ENCODE assay signal across 22 cellular contexts in genomic region chr1:153615406-153615805, GRCh38. TPM values are rescaled to one million over a fixed set of nuclear protein-coding genes. Genes with fewer than 3 reads are reported as not detected.
A peak's percentile ranks its signal among the peaks of the same experiment; 100 is the strongest.
DNase-seq lines count a peak whose midpoint lies in the region; ATAC-seq and TF ChIP-seq lines count a peak whose summit lies in the region.
"Had no signal": no experiment of that assay in that cellular context is flagged by ENCODE, and none has a peak within 500 bp of the region (broad histone marks: within the 10 kb centered on the region; RNA-seq: fewer than 3 reads in every experiment).

No MANE protein-coding gene starts in this region.

- H3K4me3 ChIP-seq in Peyer's patch (peak overlapping the region in 3 of 4 donors; percentile 11 to 62 (median 52)), mucosa of stomach (ENCODE audit: low read length) (peak overlapping the region; percentile 60), transverse colon (peak overlapping the region in 3 of 4 donors; percentile 25 to 47 (median 33))

- H3K36me3 ChIP-seq in Peyer's patch (peaks cover 0 to 9% (median 0%) of the 10 kb centered on the region in 3 donors), mucosa of stomach (ENCODE audit: control insufficient read depth, insufficient read depth, low read length) (no peaks in the 10 kb centered on the region), transverse colon (no peaks in the 10 kb centered on the region)

- WGBS in transverse colon (ENCODE audit: low coverage in 1 of 2), 2 donors, result 86% methylated on average over 1 of the region's 2 CpGs; no CpG with 5 or more reads in 1 of the 2 donors

- H3K4me1 ChIP-seq in Peyer's patch (peaks cover 0 to 39% (median 4%) of the 10 kb centered on the region in 4 donors), mucosa of stomach (ENCODE audit: control insufficient read depth, insufficient read depth, low read length) (peaks cover 59% of the 10 kb centered on the region), transverse colon (peaks cover 31 to 54% (median 39%) of the 10 kb centered on the region in 4 donors)

- no peak for TF ChIP-seq POLR2A in Peyer's patch (IDR thresholded peaks at IDR 0.05)
- no peak for TF ChIP-seq POLR2A in transverse colon (IDR thresholded peaks at IDR 0.05)

- H3K27me3 ChIP-seq in Peyer's patch (no peaks in the 10 kb centered on the region), mucosa of stomach (ENCODE audit: control insufficient read depth, insufficient read depth, low read length) (no peaks in the 10 kb centered on the region), transverse colon (no peaks in the 10 kb centered on the region)

- ATAC-seq in GM18498 (IDR thresholded peaks at IDR 0.05; ENCODE audit: unreplicated experiment), result no peak
- no peak for ATAC-seq in GM21515 (IDR thresholded peaks at IDR 0.05; ENCODE audit: unreplicated experiment)
- ATAC-seq: activated CD8-positive, alpha-beta memory T cell treated with anti-CD3 and anti-CD28 coated beads, Interleukin-2, amount 10 ng/mL, durations not matched to agents 7 days and 5 days; naive thymus-derived CD8-positive, alpha-beta T cell had no signal

- in situ Hi-C loops in transverse colon (cut with MboI; ENCODE audit: low pct_ligation_motif_present in 1 of 4, low pct_unique_long_range_greater_than_20kb in 1 of 4, low sequenced_read_pairs in 3 of 4), result no loop called here

- no peak for TF ChIP-seq EP300 in transverse colon (IDR thresholded peaks at IDR 0.05; ENCODE audit: low read depth)

- H3K9ac ChIP-seq in mucosa of stomach (ENCODE audit: low read length), result peak overlapping the region; percentile 95

- intact Hi-C loops in transverse colon (cut with DNase I; ENCODE audit: low total_unique reads), result no loop called here

- TF ChIP-seq CTCF in Peyer's patch (IDR thresholded peaks at IDR 0.05) (no peak), transverse colon (IDR thresholded peaks at IDR 0.05) (no peak)

- no peaks in the 10 kb centered on the region for H3K9me3 ChIP-seq in Peyer's patch
- H3K9me3 ChIP-seq in mucosa of stomach (ENCODE audit: control insufficient read depth, low read length), result no peaks in the 10 kb centered on the region
- no peaks in the 10 kb centered on the region for H3K9me3 ChIP-seq in transverse colon

- H3K27ac ChIP-seq in Peyer's patch (peak overlapping the region in 3 of 4 donors; percentile 83 to 100 (median 85)), epithelial cell of prostate (peak overlapping the region; percentile 100), transverse colon (peak overlapping the region; percentile 71 to 92 (median 90))

- DNase-seq in Peyer's patch (no peak), epithelial cell of prostate (ENCODE audit: low read depth, low spot score) (no peak), transverse colon (no peak), DMS53 (lab: John Stamatoyannopoulos, UW) (no peak)
- no peak for DNase-seq in stimulated activated CD4-positive, alpha-beta T cell treated with anti-CD3 and anti-CD28 coated beads, Interleukin-2, amount 100 ng/mL, for 24 hours
- DNase-seq: activated CD8-positive, alpha-beta memory T cell treated with anti-CD3 and anti-CD28 coated beads, Interleukin-2, amount 10 ng/mL, durations not matched to agents 7 days and 5 days; activated gamma-delta T cell; AML-193; caudate nucleus; glutamatergic neuron; Kasumi-1; naive thymus-derived CD8-positive, alpha-beta T cell; NCI-H1092; NCI-H2081; NCI-H510A; substantia nigra had no signal

RNA-seq across cellular contexts. Expression of gene S100A14, which starts 0.7 kb away (rescaled TPM):
- total RNA-seq in Peyer's patch (100 to 1,000 TPM; 106 to 391 (median 293) TPM), transverse colon (100 to 1,000 TPM; 134 to 514 (median 437) TPM)
- total RNA-seq: activated CD8-positive, alpha-beta memory T cell treated with anti-CD3 and anti-CD28 coated beads, Interleukin-2, amount 10 ng/mL, durations not matched to agents 7 days and 5 days; Daoy; naive thymus-derived CD8-positive, alpha-beta T cell; skeletal muscle tissue had no signal

RNA-seq across cellular contexts. Expression of gene S100A16, which starts 2.5 kb away (rescaled TPM):
- total RNA-seq in Peyer's patch, result 100 to 1,000 TPM; 107 to 277 (median 193) TPM
- total RNA-seq in transverse colon, result 100 to 1,000 TPM; 181 to 223 (median 196) TPM
- total RNA-seq: activated CD8-positive, alpha-beta memory T cell treated with anti-CD3 and anti-CD28 coated beads, Interleukin-2, amount 10 ng/mL, durations not matched to agents 7 days and 5 days; naive thymus-derived CD8-positive, alpha-beta T cell had no signal

RNA-seq across cellular contexts. Expression of gene S100A13, which starts 11.9 kb away (rescaled TPM):
- total RNA-seq in Peyer's patch, result 100 to 1,000 TPM in 1 of 4 donors, 10 to 100 TPM in 3; 49.5 to 185 (median 52.9) TPM
- 10 to 100 TPM; 33.8 to 67.8 (median 45.5) TPM for total RNA-seq in transverse colon

RNA-seq across cellular contexts. Expression of gene S100A1, which starts 12.8 kb away (rescaled TPM):
- not detected for total RNA-seq in Peyer's patch
- 1 to 10 TPM in 2 of 4 donors, not detected in 2; 3.7 to 4.4 TPM for total RNA-seq in transverse colon
- total RNA-seq: activated CD8-positive, alpha-beta memory T cell treated with anti-CD3 and anti-CD28 coated beads, Interleukin-2, amount 10 ng/mL, durations not matched to agents 7 days and 5 days; HT1080; naive thymus-derived CD8-positive, alpha-beta T cell had no signal

RNA-seq across cellular contexts. Expression of gene CHTOP, which starts 18.5 kb away (rescaled TPM):
- 10 to 100 TPM; 53.8 to 80.8 (median 68.7) TPM for total RNA-seq in Peyer's patch
- total RNA-seq in transverse colon, result 10 to 100 TPM; 35.2 to 86.1 (median 65.2) TPM
